In genomic region chr5:37715361-37715760, GRCh38 we compare ENCODE assay signal across 15 cellular contexts.
"Had no signal": no experiment of that assay in that cellular context is flagged by ENCODE, and none has a peak within 500 bp of the region (broad histone marks: within the 10 kb centered on the region; RNA-seq: fewer than 3 reads in every experiment).

No MANE protein-coding gene starts in this region.

- H3K4me3 ChIP-seq: ascending aorta, lung, thyroid gland had no signal

- H3K4me1 Mint-ChIP-seq: stimulated activated naive B cell treated with anti-CD40 and anti-IgM and Interleukin-4, amounts not matched to agents 10 μg/mL and 1 μg/mL and 100 μg/mL, for 72 hours had no signal

- H3K27me3 ChIP-seq: ascending aorta, thyroid gland had no signal

- H3K36me3 ChIP-seq: ascending aorta, thyroid gland had no signal

- H3K27ac ChIP-seq: ascending aorta, parathyroid adenoma, thyroid gland had no signal

- H3K27me3 Mint-ChIP-seq: activated CD4-positive, alpha-beta T cell treated with anti-CD3 and anti-CD28 coated beads, Interleukin-2, amount 10 ng/mL, durations not matched to agents 7 days and 5 days; activated T-helper 17 cell treated with anti-CD3 and anti-CD28 coated beads, Interleukin-2, amount 50 U/mL, for 72 hours; stimulated activated naive B cell treated with anti-CD40 and anti-IgM and Interleukin-4, amounts not matched to agents 10 μg/mL and 1 μg/mL and 100 μg/mL, for 72 hours had no signal

- ATAC-seq: activated T-helper 17 cell treated with anti-CD3 and anti-CD28 coated beads, Interleukin-2, amount 50 U/mL, for 72 hours; left colon; stimulated activated naive B cell treated with anti-CD40 and anti-IgM and Interleukin-4, amounts not matched to agents 10 μg/mL and 1 μg/mL and 100 μg/mL, for 72 hours had no signal

- H3K9me3 ChIP-seq: ascending aorta, thyroid gland had no signal

- H3K4me3 Mint-ChIP-seq: activated CD4-positive, alpha-beta T cell treated with anti-CD3 and anti-CD28 coated beads, Interleukin-2, amount 10 ng/mL, durations not matched to agents 7 days and 5 days; activated T-helper 17 cell treated with anti-CD3 and anti-CD28 coated beads, Interleukin-2, amount 50 U/mL, for 72 hours; stimulated activated naive B cell treated with anti-CD40 and anti-IgM and Interleukin-4, amounts not matched to agents 10 μg/mL and 1 μg/mL and 100 μg/mL, for 72 hours; T-helper 2 cell treated with Interferon-gamma antibody and Interleukin-4, amounts not matched to agents 5 μg/mL and 100 μg/mL, for 36 hours had no signal

- H3K9me3 Mint-ChIP-seq: activated CD4-positive, alpha-beta T cell treated with anti-CD3 and anti-CD28 coated beads, Interleukin-2, amount 10 ng/mL, durations not matched to agents 7 days and 5 days; activated T-helper 17 cell treated with anti-CD3 and anti-CD28 coated beads, Interleukin-2, amount 50 U/mL, for 72 hours; stimulated activated naive B cell treated with anti-CD40 and anti-IgM and Interleukin-4, amounts not matched to agents 10 μg/mL and 1 μg/mL and 100 μg/mL, for 72 hours; T-helper 2 cell treated with Interferon-gamma antibody and Interleukin-4, amounts not matched to agents 5 μg/mL and 100 μg/mL, for 36 hours had no signal

- FAIRE-seq: bronchial epithelial cell, urothelium cell line had no signal

- DNase-seq: activated CD4-positive, alpha-beta T cell treated with anti-CD3 and anti-CD28 coated beads, Interleukin-2, amount 10 ng/mL, durations not matched to agents 7 days and 5 days; activated naive CD4-positive, alpha-beta T cell treated with Interleukin-2 at 50 U/mL for 16 hours; activated T-cell treated with anti-CD3 and anti-CD28 coated beads for 4 hours; left colon; midbrain; stimulated activated CD4-positive, alpha-beta T cell treated with anti-CD3 and anti-CD28 coated beads, Interleukin-12 subunit alpha, Interleukin-12 subunit beta, amount 100 ng/mL, for 4 hours; stimulated activated naive B cell treated with anti-CD40 and anti-IgM and Interleukin-4, amounts not matched to agents 10 μg/mL and 1 μg/mL and 100 μg/mL, for 72 hours; thyroid gland had no signal
